In genomic region chr10:73908853-73909611, GRCh38 we compare ENCODE assay signal across 1 cellular context.
TF ChIP-seq lines count a peak whose summit lies in the region.

No MANE protein-coding gene starts in this region.

TF ChIP-seq in GM12878, 131 proteins besides CTCF, POLR2A, EP300 and RAD21 (continued from another document):
- TF ChIP-seq ZBTB33 (IDR thresholded peaks at IDR 0.05) (no peak), SMAD5 (IDR thresholded peaks at IDR 0.05; ENCODE audit: low read depth) (no peak), CBX5 (IDR thresholded peaks at IDR 0.05; ENCODE audit: low read depth) (no peak)
